In genomic region chr2:41899189-41899588, GRCh38 we compare ENCODE assay signal across 1 cellular context.
TF ChIP-seq lines count a peak whose summit lies in the region.

No MANE protein-coding gene starts in this region.

TF ChIP-seq in endothelial cell of umbilical vein, 7 proteins besides CTCF, POLR2A, EP300 and RAD21:
- TF ChIP-seq EZH2 (IDR thresholded peaks at IDR 0.05; ENCODE audit: borderline replicate concordance, low read depth, low read length, severe bottlenecking) (no peak), FOS (IDR thresholded peaks at IDR 0.05; ENCODE audit: borderline replicate concordance, insufficient read depth, low read length) (no peak), POLR2AphosphoS5 (IDR thresholded peaks at IDR 0.05; ENCODE audit: insufficient read depth, low read depth, low read length) (no peak), JUN (IDR thresholded peaks at IDR 0.05; ENCODE audit: borderline replicate concordance, insufficient read depth, insufficient read length, low read depth) (no peak), MYC (IDR thresholded peaks at IDR 0.05; ENCODE audit: low read depth, low read length) (no peak), GATA2 (IDR thresholded peaks at IDR 0.05; ENCODE audit: insufficient read depth, insufficient read length, low read depth, low read length) (no peak)
- TF ChIP-seq, protein P1, sequence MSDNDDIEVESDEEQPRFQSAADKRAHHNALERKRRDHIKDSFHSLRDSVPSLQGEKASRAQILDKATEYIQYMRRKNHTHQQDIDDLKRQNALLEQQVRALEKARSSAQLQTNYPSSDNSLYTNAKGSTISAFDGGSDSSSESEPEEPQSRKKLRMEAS (IDR thresholded peaks at IDR 0.05; ENCODE audit: insufficient read depth, insufficient read length), result no peak
TF ChIP-seq in endothelial cell of umbilical vein: peak in this region for 0.
